Comparison of ENCODE assay signal across 16 cellular contexts in the genomic region with DNA sequence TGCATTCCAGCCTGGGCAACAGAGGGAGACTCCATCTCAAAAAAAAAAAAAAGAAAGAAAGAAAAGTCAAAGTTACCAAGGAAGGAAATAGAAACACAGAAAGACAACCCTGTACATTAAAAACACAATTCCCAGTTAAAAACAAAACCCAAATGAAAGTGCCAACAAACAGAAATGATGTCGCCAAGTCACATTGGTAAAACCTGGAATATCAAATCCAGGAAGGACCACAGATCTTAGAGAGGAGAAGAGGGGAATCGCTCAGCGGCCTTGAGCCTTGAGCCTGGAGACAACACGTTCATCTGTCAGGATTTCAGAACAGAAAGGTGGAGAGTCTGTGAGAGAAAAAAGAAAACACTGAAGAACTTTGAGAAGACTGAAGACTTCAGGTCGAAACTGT.
"Had no signal": no experiment of that assay in that cellular context is flagged by ENCODE, and none has a peak within 500 bp of the region (broad histone marks: within the 10 kb centered on the region; RNA-seq: fewer than 3 reads in every experiment).

No MANE protein-coding gene starts in this region.

- H3K36me3 Mint-ChIP-seq: mesothelial cell of epicardium, natural killer cell had no signal

- H3K4me1 Mint-ChIP-seq: mesothelial cell of epicardium, natural killer cell had no signal

- H3K27ac Mint-ChIP-seq: mesothelial cell of epicardium, natural killer cell had no signal

- DNase-seq: cortex of kidney; effector CD8-positive, alpha-beta T cell; hypothalamus; natural killer cell; occipital lobe; small intestine; stimulated activated CD4-positive, alpha-beta T cell treated with anti-CD3 and anti-CD28 coated beads, Interleukin-12 subunit alpha, Interleukin-12 subunit beta, amount 100 ng/mL, for 4 hours; stimulated activated naive CD4-positive, alpha-beta T cell; stomach; substantia nigra had no signal

- H3K9me3 Mint-ChIP-seq: mesothelial cell of epicardium, natural killer cell had no signal

- H3K4me3 Mint-ChIP-seq: mesothelial cell of epicardium, natural killer cell had no signal

- ATAC-seq: esophagus mucosa, gastrocnemius medialis, heart right ventricle, left lobe of liver, natural killer cell, right cardiac atrium had no signal
